7 cellular contexts compared by ENCODE assay signal in the genomic region with DNA sequence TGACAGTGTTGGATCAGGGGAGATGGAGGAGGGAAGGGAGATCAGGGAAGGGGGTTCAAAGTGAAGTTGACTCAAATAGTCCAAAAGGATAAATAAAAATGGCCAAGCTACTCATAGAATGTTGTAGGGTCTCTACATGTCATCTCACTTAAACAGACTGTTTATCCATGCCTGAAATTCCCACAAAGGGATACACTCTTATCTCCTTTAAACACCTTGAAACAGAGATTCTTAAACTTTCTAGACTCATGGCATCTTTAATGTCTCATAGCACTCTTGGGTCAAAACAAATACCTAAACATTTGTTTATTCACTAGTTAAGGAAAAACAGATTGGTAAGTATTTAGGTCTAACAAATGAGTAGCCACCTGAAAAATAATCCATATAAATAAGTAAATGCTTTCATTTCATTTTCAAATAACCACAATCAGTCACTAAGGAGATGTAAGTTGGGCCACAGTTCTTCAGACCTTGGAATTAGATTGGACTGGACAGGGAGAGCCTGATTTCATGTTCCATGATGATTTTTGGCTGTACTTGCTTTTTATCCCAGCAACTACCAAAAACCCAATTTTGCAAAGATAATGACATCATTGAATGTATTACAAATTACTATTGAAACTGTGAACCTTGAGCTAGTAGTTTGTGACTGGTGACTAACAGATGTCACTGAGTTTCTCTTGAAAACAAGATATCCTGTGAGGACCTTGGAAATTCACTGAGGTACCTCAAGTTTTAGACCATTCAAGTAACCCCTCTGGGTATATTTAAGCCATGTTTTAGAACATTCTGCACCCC.
"Had no signal": no experiment of that assay in that cellular context is flagged by ENCODE, and none has a peak within 500 bp of the region (broad histone marks: within the 10 kb centered on the region; RNA-seq: fewer than 3 reads in every experiment).

No MANE protein-coding gene starts in this region.

- H3K4me3 ChIP-seq: GM23248, HAP-1 had no signal

- FAIRE-seq: HTR-8/SVneo had no signal

- ATAC-seq: HCT116 had no signal

- H3K36me3 ChIP-seq: HAP-1 had no signal

- H3K9me3 ChIP-seq: HAP-1 had no signal

- H3K9ac ChIP-seq: GM23248 had no signal

- H2AFZ ChIP-seq: GM23248 had no signal

- H3K4me1 ChIP-seq: HAP-1 had no signal

- H3K27ac ChIP-seq: GM23248 had no signal

- DNase-seq: GM23248, GOT3, H7, KG1 had no signal
